Comparison of ENCODE assay signal across 9 cellular contexts in genomic region chr14:38400751-38401150, GRCh38.
"Had no signal": no experiment of that assay in that cellular context is flagged by ENCODE, and none has a peak within 500 bp of the region (broad histone marks: within the 10 kb centered on the region; RNA-seq: fewer than 3 reads in every experiment).

No MANE protein-coding gene starts in this region.

- H3K9me3 ChIP-seq: HAP-1 had no signal

- H3K36me3 ChIP-seq: HAP-1 had no signal

- H3K4me3 Mint-ChIP-seq: HFFc6 had no signal

- H3K4me1 ChIP-seq: HAP-1 had no signal

- H3K9ac ChIP-seq: GM23248 had no signal

- H3K27ac ChIP-seq: GM23248, HL-60 had no signal

- H3K9me3 Mint-ChIP-seq: HFFc6 had no signal

- DNase-seq: GM23248, H7, HFFc6, KG1 had no signal

- ATAC-seq: HCT116, HepG2, K562 had no signal

- H3K4me3 ChIP-seq: GM23248, HAP-1, K562 had no signal
